Comparison of ENCODE assay signal across 1 cellular context in genomic region chr22:37633693-37634504, GRCh38.
TF ChIP-seq lines count a peak whose summit lies in the region.

No MANE protein-coding gene starts in this region.

TF ChIP-seq in HepG2, 621 proteins besides CTCF, POLR2A, EP300 and RAD21 (continues in another document):
- TF ChIP-seq THAP8 (CRISPR knock-in tag; IDR thresholded peaks at IDR 0.05; ENCODE audit: borderline replicate concordance), result no peak
- TF ChIP-seq ZNF687 (CRISPR knock-in tag; IDR thresholded peaks at IDR 0.05), result peak; percentile 86
- TF ChIP-seq ARID4A (CRISPR knock-in tag; IDR thresholded peaks at IDR 0.05; ENCODE audit: borderline replicate concordance), result peak; percentile 74
- peak; percentile 68 for TF ChIP-seq ZNF501 (CRISPR knock-in tag; IDR thresholded peaks at IDR 0.05)
- TF ChIP-seq ZNF331 (CRISPR knock-in tag; IDR thresholded peaks at IDR 0.05), result peak; percentile 29; the same call in 1 of the 2 replicates
- TF ChIP-seq ZNF530 (CRISPR knock-in tag; IDR thresholded peaks at IDR 0.05; ENCODE audit: low read depth), result no peak
- TF ChIP-seq IKZF1 (IDR thresholded peaks at IDR 0.05), result no peak
- peak; percentile 59; the same call in 1 of the 2 replicates for TF ChIP-seq ELF4 (CRISPR knock-in tag; IDR thresholded peaks at IDR 0.05; ENCODE audit: borderline replicate concordance)
- TF ChIP-seq MTA1 (CRISPR knock-in tag; IDR thresholded peaks at IDR 0.05; ENCODE audit: borderline replicate concordance), result peak; percentile 81; the same call in 1 of the 2 replicates
- no peak for TF ChIP-seq ZBTB33 (CRISPR knock-in tag; IDR thresholded peaks at IDR 0.05)
- TF ChIP-seq DNMT3B (CRISPR knock-in tag; conservative IDR thresholded peaks at IDR 0.05), result no peak
- TF ChIP-seq BCL3 (CRISPR knock-in tag; IDR thresholded peaks at IDR 0.05), result no peak
- no peak for TF ChIP-seq ZKSCAN8 (CRISPR knock-in tag; IDR thresholded peaks at IDR 0.05; ENCODE audit: borderline replicate concordance)
- TF ChIP-seq ATF6 (CRISPR knock-in tag; conservative IDR thresholded peaks at IDR 0.05), result no peak
- TF ChIP-seq JUND (CRISPR knock-in tag; IDR thresholded peaks at IDR 0.05), result no peak
- TF ChIP-seq ZNF639 (CRISPR knock-in tag; conservative IDR thresholded peaks at IDR 0.05), result no peak; the same call in 1 of the 2 replicates
- no peak for TF ChIP-seq GTF2F1 (IDR thresholded peaks at IDR 0.05; ENCODE audit: low read length)
- no peak for TF ChIP-seq EEA1 (CRISPR knock-in tag; IDR thresholded peaks at IDR 0.05; ENCODE audit: borderline replicate concordance)
- peak; percentile 15 for TF ChIP-seq MED1 (CRISPR knock-in tag; IDR thresholded peaks at IDR 0.05)
- TF ChIP-seq TBP (CRISPR knock-in tag; IDR thresholded peaks at IDR 0.05), result peak; percentile 49; the same call in 1 of the 2 replicates
- TF ChIP-seq PBX2 (CRISPR knock-in tag; IDR thresholded peaks at IDR 0.05), result no peak
- TF ChIP-seq RFXAP (CRISPR knock-in tag; IDR thresholded peaks at IDR 0.05; ENCODE audit: borderline replicate concordance), result 0 out of 2 replicates have a peak, but pooled peaks have one; percentile 28
- TF ChIP-seq NR2C2 (CRISPR knock-in tag; IDR thresholded peaks at IDR 0.05; ENCODE audit: borderline replicate concordance), result peak; percentile 67; the same call in 1 of the 2 replicates
- no peak for TF ChIP-seq ZNF329 (CRISPR knock-in tag; IDR thresholded peaks at IDR 0.05; ENCODE audit: low read depth)
- TF ChIP-seq ATF7 (IDR thresholded peaks at IDR 0.05), result no peak
- no peak for TF ChIP-seq ATF7 (CRISPR knock-in tag; IDR thresholded peaks at IDR 0.05)
- no peak; the same call in 1 of the 2 replicates for TF ChIP-seq ZNF747 (CRISPR knock-in tag; IDR thresholded peaks at IDR 0.05; ENCODE audit: borderline replicate concordance)
- no peak for TF ChIP-seq SOX6 (IDR thresholded peaks at IDR 0.05)
- peak; percentile 64 for TF ChIP-seq SOX6 (CRISPR knock-in tag; IDR thresholded peaks at IDR 0.05)
- TF ChIP-seq RBM22 (optimal IDR thresholded peaks at IDR 0.05; ENCODE audit: low read length), result peak; percentile 59
- no peak for TF ChIP-seq SKI (IDR thresholded peaks at IDR 0.05; ENCODE audit: partially characterized antibody)
- no peak for TF ChIP-seq ZNF251 (CRISPR knock-in tag; IDR thresholded peaks at IDR 0.05)
- peak; percentile 52 for TF ChIP-seq BORCS8-MEF2B (CRISPR knock-in tag; IDR thresholded peaks at IDR 0.05)
- peak; percentile 63 for TF ChIP-seq KDM4B (CRISPR knock-in tag; IDR thresholded peaks at IDR 0.05)
- no peak; the same call in 1 of the 2 replicates for TF ChIP-seq ESRRA (CRISPR knock-in tag; IDR thresholded peaks at IDR 0.05; ENCODE audit: low read depth)
- no peak for TF ChIP-seq ZBTB8A (CRISPR knock-in tag; IDR thresholded peaks at IDR 0.05; ENCODE audit: borderline replicate concordance, low read depth)
- TF ChIP-seq ZFP62 (CRISPR knock-in tag; IDR thresholded peaks at IDR 0.05), result no peak
- TF ChIP-seq ARID5B (CRISPR knock-in tag; IDR thresholded peaks at IDR 0.05), result peak; percentile 25; the same call in 1 of the 2 replicates
